Comparison of ENCODE assay signal across 23 cellular contexts in the genomic region with DNA sequence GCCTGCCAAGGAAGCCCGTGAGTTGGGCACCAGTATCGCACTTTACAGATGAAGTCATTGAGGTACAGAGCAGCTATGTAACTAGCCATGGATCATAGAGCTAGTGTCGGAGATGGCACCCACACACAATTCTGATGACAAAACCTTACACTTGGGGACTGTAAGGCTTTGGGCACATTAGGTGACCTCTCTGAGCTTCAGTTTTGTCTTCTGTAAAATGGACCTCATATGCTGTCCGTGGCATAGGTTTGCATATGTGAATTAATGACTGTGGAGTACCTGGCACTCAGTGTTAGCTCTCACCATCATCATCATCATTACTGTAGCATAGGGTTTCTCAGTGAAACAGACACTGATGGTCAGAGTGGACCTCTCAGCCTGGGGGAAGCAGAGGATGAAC. TPM values are rescaled to one million over a fixed set of nuclear protein-coding genes. Genes with fewer than 3 reads are reported as not detected.
DNase-seq lines count a peak whose midpoint lies in the region; ATAC-seq, FAIRE-seq and TF ChIP-seq lines count a peak whose summit lies in the region.
"Had no signal": no experiment of that assay in that cellular context is flagged by ENCODE, and none has a peak within 500 bp of the region (broad histone marks: within the 10 kb centered on the region; RNA-seq: fewer than 3 reads in every experiment).

No MANE protein-coding gene starts in this region.

- H3K4me1 Mint-ChIP-seq in CD4-positive, alpha-beta T cell (ENCODE audit: low read depth) = peaks cover 70% of the 10 kb centered on the region
- peaks cover 70% of the 10 kb centered on the region for H3K4me1 Mint-ChIP-seq in stimulated activated effector memory CD8-positive, alpha-beta T cell treated with anti-CD3 and anti-CD28 coated beads, Interleukin-12 subunit alpha, Interleukin-12 subunit beta, amount 100 ng/mL, for 72 hours
- H3K4me1 Mint-ChIP-seq in neural progenitor cell = peaks cover 58% of the 10 kb centered on the region

- POLR2A ChIA-PET in CD4-positive, alpha-beta T cell (lab: Charles Lee) = no interaction called here
- POLR2A ChIA-PET in RWPE1 (lab: Yijun Ruan, JAX; ENCODE audit: low non-redundant PET) = no interaction called here

- H3F3A ChIP-seq in neural progenitor cell (ENCODE audit: low read depth) = peaks cover 13% of the 10 kb centered on the region

- no peaks in the 10 kb centered on the region for H3K36me3 Mint-ChIP-seq in CD4-positive, alpha-beta T cell (ENCODE audit: low read depth)
- peaks cover 5% of the 10 kb centered on the region for H3K36me3 Mint-ChIP-seq in stimulated activated effector memory CD8-positive, alpha-beta T cell treated with anti-CD3 and anti-CD28 coated beads, Interleukin-12 subunit alpha, Interleukin-12 subunit beta, amount 100 ng/mL, for 72 hours
- peaks cover 3% of the 10 kb centered on the region for H3K36me3 Mint-ChIP-seq in neural progenitor cell

- H3K4me3 ChIP-seq in kidney (ENCODE audit: low read length in 2 of 2) (no peak overlapping the region), neural progenitor cell (no peak overlapping the region)
- H3K4me3 ChIP-seq: esophagus muscularis mucosa, lung, Peyer's patch had no signal

- peaks cover 92% of the 10 kb centered on the region for H4K20me1 ChIP-seq in neural progenitor cell (ENCODE audit: low read depth)

- no peak for ATAC-seq in CD4-positive, alpha-beta T cell (ENCODE audit: poor library complexity)
- ATAC-seq in stimulated activated effector memory CD8-positive, alpha-beta T cell treated with anti-CD3 and anti-CD28 coated beads, Interleukin-12 subunit alpha, Interleukin-12 subunit beta, amount 100 ng/mL, for 72 hours = no peak
- ATAC-seq in GM18861 (IDR thresholded peaks at IDR 0.05; ENCODE audit: unreplicated experiment) = no peak
- ATAC-seq: activated CD8-positive, alpha-beta T cell treated with anti-CD3 and anti-CD28 coated beads for 36 hours; naive thymus-derived CD8-positive, alpha-beta T cell had no signal

- no peaks in the 10 kb centered on the region for H3K9me3 ChIP-seq in CD4-positive, alpha-beta T cell (ENCODE audit: control insufficient read depth, low read length)
- H3K9me3 ChIP-seq in kidney (ENCODE audit: control insufficient read depth in 1 of 2, low read length in 2 of 2) (no peaks in the 10 kb centered on the region), neural progenitor cell (ENCODE audit: low read depth) (no peaks in the 10 kb centered on the region)
- H3K9me3 ChIP-seq: Caco-2, esophagus muscularis mucosa, Peyer's patch, SK-N-SH had no signal

- H3K9me3 Mint-ChIP-seq in CD4-positive, alpha-beta T cell = no peaks in the 10 kb centered on the region
- H3K9me3 Mint-ChIP-seq in stimulated activated effector memory CD8-positive, alpha-beta T cell treated with anti-CD3 and anti-CD28 coated beads, Interleukin-12 subunit alpha, Interleukin-12 subunit beta, amount 100 ng/mL, for 72 hours = no peaks in the 10 kb centered on the region
- H3K9me3 Mint-ChIP-seq in neural progenitor cell = no peaks in the 10 kb centered on the region
- H3K9me3 Mint-ChIP-seq: activated CD8-positive, alpha-beta T cell treated with anti-CD3 and anti-CD28 coated beads for 36 hours; naive thymus-derived CD8-positive, alpha-beta T cell had no signal

- FAIRE-seq in kidney (lab: Jason Lieb, UNC) = no peak

- peak overlapping the region; percentile 71 for H3K27ac Mint-ChIP-seq in CD4-positive, alpha-beta T cell
- H3K27ac Mint-ChIP-seq in stimulated activated effector memory CD8-positive, alpha-beta T cell treated with anti-CD3 and anti-CD28 coated beads, Interleukin-12 subunit alpha, Interleukin-12 subunit beta, amount 100 ng/mL, for 72 hours = peak overlapping the region; percentile 56
- H3K27ac Mint-ChIP-seq in neural progenitor cell = no peak overlapping the region
- H3K27ac Mint-ChIP-seq: activated CD8-positive, alpha-beta T cell treated with anti-CD3 and anti-CD28 coated beads for 36 hours had no signal

- peak overlapping the region in 1 of 2 donors; percentile 16 for H3K9ac ChIP-seq in kidney (ENCODE audit: low read length in 2 of 2)
- H3K9ac ChIP-seq in neural progenitor cell = no peak overlapping the region
- H3K9ac ChIP-seq: SK-N-SH had no signal

- no peak overlapping the region for H2AFZ ChIP-seq in neural progenitor cell (replicated peaks)

- H3K27ac ChIP-seq in CD4-positive, alpha-beta T cell (ENCODE audit: low read depth, low read length) = no peak overlapping the region
- H3K27ac ChIP-seq in RWPE1 = peak overlapping the region; percentile 97
- peak overlapping the region; percentile 43 to 64 for H3K27ac ChIP-seq in kidney (ENCODE audit: low read depth in 2 of 2, low read length in 2 of 2)
- H3K27ac ChIP-seq in neural progenitor cell = no peak overlapping the region

- H3K36me3 ChIP-seq in kidney (ENCODE audit: control insufficient read depth in 1 of 2, insufficient read depth in 2 of 2, low read length in 2 of 2) (no peaks in the 10 kb centered on the region), neural progenitor cell (no peaks in the 10 kb centered on the region)
- H3K36me3 ChIP-seq: esophagus muscularis mucosa, Peyer's patch had no signal

- intact Hi-C loops in CD4-positive, alpha-beta T cell (cut with DNase I, micrococcal nuclease) = loop anchor here in 1 of 2 experiments (10.0 kb wide), 1 partner anchor 50 kb away; a partner anchor contains a TSS
- intact Hi-C loops in kidney (cut with DNase I) = no loop called here

- DNase-seq in CD4-positive, alpha-beta T cell = no peak
- DNase-seq in RWPE1 (ENCODE audit: low spot score) (no peak), kidney (no peak), neural progenitor cell (ENCODE audit: low spot score) (no peak), globus pallidus (ENCODE audit: low spot score) (no peak)
- no peak for DNase-seq in stimulated activated effector memory CD8-positive, alpha-beta T cell treated with anti-CD3 and anti-CD28 coated beads, Interleukin-12 subunit alpha, Interleukin-12 subunit beta, amount 100 ng/mL, for 72 hours (ENCODE audit: low spot score in 2 of 2)
- DNase-seq: activated CD4-positive, CD25-positive, alpha-beta regulatory T cell; activated CD8-positive, alpha-beta T cell treated with anti-CD3 and anti-CD28 coated beads for 36 hours; activated naive CD4-positive, alpha-beta T cell treated with Interleukin-2 at 50 U/mL for 16 hours; activated T-cell treated with anti-CD3 and anti-CD28 coated beads, Interleukin-2, amount 50 U/mL, for 1 hour; amygdala; Caco-2; central memory CD4-positive, alpha-beta T cell; glutamatergic neuron; naive thymus-derived CD8-positive, alpha-beta T cell; NCI-H1436; NCI-H82; Peyer's patch; stimulated activated CD4-positive, alpha-beta T cell treated with anti-CD3 and anti-CD28 coated beads, Interleukin-4, amount 100 ng/mL, for 1 hour had no signal

- CTCF ChIA-PET in CD4-positive, alpha-beta T cell (lab: Charles Lee) = no interaction called here
- CTCF ChIA-PET in RWPE1 (lab: Yijun Ruan, JAX) = no interaction called here

- H3K4me1 ChIP-seq in kidney (ENCODE audit: control insufficient read depth in 1 of 2, insufficient read depth in 1 of 2, low read depth in 1 of 2, low read length in 2 of 2) (peaks cover 62 to 67% of the 10 kb centered on the region in 2 donors), neural progenitor cell (peaks cover 16% of the 10 kb centered on the region)

- H3K4me2 ChIP-seq in neural progenitor cell = no peak overlapping the region
- H3K4me2 ChIP-seq: SK-N-SH had no signal

- no peaks in the 10 kb centered on the region for H3K27me3 ChIP-seq in CD4-positive, alpha-beta T cell (ENCODE audit: control insufficient read depth, insufficient read depth, low read length)
- no peaks in the 10 kb centered on the region for H3K27me3 ChIP-seq in neural progenitor cell
- H3K27me3 ChIP-seq: esophagus muscularis mucosa, Peyer's patch had no signal

- H3K4me3 Mint-ChIP-seq in CD4-positive, alpha-beta T cell = no peak overlapping the region
- H3K4me3 Mint-ChIP-seq in stimulated activated effector memory CD8-positive, alpha-beta T cell treated with anti-CD3 and anti-CD28 coated beads, Interleukin-12 subunit alpha, Interleukin-12 subunit beta, amount 100 ng/mL, for 72 hours = no peak overlapping the region
- H3K4me3 Mint-ChIP-seq in neural progenitor cell = no peak overlapping the region
- H3K4me3 Mint-ChIP-seq: activated CD8-positive, alpha-beta T cell treated with anti-CD3 and anti-CD28 coated beads for 36 hours; naive thymus-derived CD8-positive, alpha-beta T cell had no signal

- no peak for TF ChIP-seq CTCF in CD4-positive, alpha-beta T cell (IDR thresholded peaks at IDR 0.05)
- TF ChIP-seq CTCF in RWPE1 (conservative IDR thresholded peaks at IDR 0.05; ENCODE audit: low read depth) = no peak
- TF ChIP-seq CTCF in kidney (IDR thresholded peaks at IDR 0.05; ENCODE audit: borderline replicate concordance, extremely low read depth, insufficient read depth) = no peak
- no peak for TF ChIP-seq CTCF in neural progenitor cell (IDR thresholded peaks at IDR 0.05)

- H3K27me3 Mint-ChIP-seq in CD4-positive, alpha-beta T cell = no peaks in the 10 kb centered on the region
- peaks cover 8% of the 10 kb centered on the region for H3K27me3 Mint-ChIP-seq in neural progenitor cell (ENCODE audit: insufficient read depth, low read depth)
- H3K27me3 Mint-ChIP-seq: activated CD8-positive, alpha-beta T cell treated with anti-CD3 and anti-CD28 coated beads for 36 hours; naive thymus-derived CD8-positive, alpha-beta T cell had no signal

- peaks cover 76% of the 10 kb centered on the region for H3K79me2 ChIP-seq in neural progenitor cell (ENCODE audit: low read depth)

RNA-seq across cellular contexts. Expression of a gene that starts 50.3 kb away (rescaled TPM):
- total RNA-seq in CD4-positive, alpha-beta T cell = 10 to 100 TPM; 33.5 to 35.3 TPM
- total RNA-seq in kidney (65.7 TPM), neural progenitor cell (ENCODE audit: low replicate concordance) (6.6 and 12.5 TPM in 2 replicates)
- 16.6 TPM for polyA plus RNA-seq in kidney (ENCODE audit: insufficient read depth, low read depth, low replicate concordance)

Comparison
In these comparisons a context has a peak if more than half of its experiments do, and no peak if none do; other contexts are left out.
1. H3K27ac ChIP-seq: peak in RWPE1 (single experiment) and kidney (2 of 2); none in CD4-positive, alpha-beta T cell (single experiment) and neural progenitor cell (single experiment).